Comparison of ENCODE assay signal across 1 cellular context in the genomic region with DNA sequence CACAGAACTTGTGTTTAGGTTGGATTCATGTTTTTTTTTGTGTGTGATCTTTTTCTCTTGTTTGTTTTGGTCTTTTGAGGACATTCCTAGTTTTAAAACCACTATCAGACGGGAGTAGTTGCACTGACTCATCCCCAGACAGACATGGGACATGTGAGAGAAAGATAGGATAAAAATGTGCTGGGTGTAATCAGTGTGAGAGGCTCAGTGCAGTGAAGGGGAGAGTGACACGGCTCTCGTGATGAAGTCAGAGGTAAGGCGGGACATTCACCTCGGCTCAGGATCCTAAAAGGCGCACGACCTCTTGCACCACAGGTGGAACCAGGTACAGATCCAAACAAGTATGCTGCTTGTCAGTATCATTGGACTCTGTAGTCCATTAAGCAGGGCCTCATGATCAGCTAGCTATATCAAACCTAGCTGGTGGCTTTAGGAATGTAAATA.
TF ChIP-seq lines count a peak whose summit lies in the region.

No MANE protein-coding gene starts in this region.

TF ChIP-seq in HepG2, 621 proteins besides CTCF, POLR2A, EP300 and RAD21 (continued from another document):
- TF ChIP-seq, protein P1, sequence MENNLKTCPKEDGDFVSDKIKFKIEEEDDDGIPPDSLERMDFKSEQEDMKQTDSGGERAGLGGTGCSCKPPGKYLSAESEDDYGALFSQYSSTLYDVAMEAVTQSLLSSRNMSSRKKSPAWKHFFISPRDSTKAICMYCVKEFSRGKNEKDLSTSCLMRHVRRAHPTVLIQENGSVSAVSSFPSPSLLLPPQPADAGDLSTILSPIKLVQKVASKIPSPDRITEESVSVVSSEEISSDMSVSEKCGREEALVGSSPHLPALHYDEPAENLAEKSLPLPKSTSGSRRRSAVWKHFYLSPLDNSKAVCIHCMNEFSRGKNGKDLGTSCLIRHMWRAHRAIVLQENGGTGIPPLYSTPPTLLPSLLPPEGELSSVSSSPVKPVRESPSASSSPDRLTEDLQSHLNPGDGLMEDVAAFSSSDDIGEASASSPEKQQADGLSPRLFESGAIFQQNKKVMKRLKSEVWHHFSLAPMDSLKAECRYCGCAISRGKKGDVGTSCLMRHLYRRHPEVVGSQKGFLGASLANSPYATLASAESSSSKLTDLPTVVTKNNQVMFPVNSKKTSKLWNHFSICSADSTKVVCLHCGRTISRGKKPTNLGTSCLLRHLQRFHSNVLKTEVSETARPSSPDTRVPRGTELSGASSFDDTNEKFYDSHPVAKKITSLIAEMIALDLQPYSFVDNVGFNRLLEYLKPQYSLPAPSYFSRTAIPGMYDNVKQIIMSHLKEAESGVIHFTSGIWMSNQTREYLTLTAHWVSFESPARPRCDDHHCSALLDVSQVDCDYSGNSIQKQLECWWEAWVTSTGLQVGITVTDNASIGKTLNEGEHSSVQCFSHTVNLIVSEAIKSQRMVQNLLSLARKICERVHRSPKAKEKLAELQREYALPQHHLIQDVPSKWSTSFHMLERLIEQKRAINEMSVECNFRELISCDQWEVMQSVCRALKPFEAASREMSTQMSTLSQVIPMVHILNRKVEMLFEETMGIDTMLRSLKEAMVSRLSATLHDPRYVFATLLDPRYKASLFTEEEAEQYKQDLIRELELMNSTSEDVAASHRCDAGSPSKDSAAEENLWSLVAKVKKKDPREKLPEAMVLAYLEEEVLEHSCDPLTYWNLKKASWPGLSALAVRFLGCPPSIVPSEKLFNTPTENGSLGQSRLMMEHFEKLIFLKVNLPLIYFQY (CRISPR knock-in tag; IDR thresholded peaks at IDR 0.05; ENCODE audit: borderline replicate concordance), result no peak
- TF ChIP-seq ZNF468 (CRISPR knock-in tag; IDR thresholded peaks at IDR 0.05), result no peak
- TF ChIP-seq ZNF652 (CRISPR knock-in tag; IDR thresholded peaks at IDR 0.05; ENCODE audit: borderline replicate concordance, low read depth), result no peak
- no peak for TF ChIP-seq TEAD2 (CRISPR knock-in tag; IDR thresholded peaks at IDR 0.05)
- TF ChIP-seq AHR (CRISPR knock-in tag; IDR thresholded peaks at IDR 0.05), result no peak
- no peak for TF ChIP-seq DMAP1 (CRISPR knock-in tag; IDR thresholded peaks at IDR 0.05)
- TF ChIP-seq XRCC5 (optimal IDR thresholded peaks at IDR 0.05; ENCODE audit: low read length), result no peak
- TF ChIP-seq TOE1 (CRISPR knock-in tag; IDR thresholded peaks at IDR 0.05), result no peak
- TF ChIP-seq ZNF790 (CRISPR knock-in tag; IDR thresholded peaks at IDR 0.05; ENCODE audit: borderline replicate concordance), result no peak
- TF ChIP-seq, protein P2, sequence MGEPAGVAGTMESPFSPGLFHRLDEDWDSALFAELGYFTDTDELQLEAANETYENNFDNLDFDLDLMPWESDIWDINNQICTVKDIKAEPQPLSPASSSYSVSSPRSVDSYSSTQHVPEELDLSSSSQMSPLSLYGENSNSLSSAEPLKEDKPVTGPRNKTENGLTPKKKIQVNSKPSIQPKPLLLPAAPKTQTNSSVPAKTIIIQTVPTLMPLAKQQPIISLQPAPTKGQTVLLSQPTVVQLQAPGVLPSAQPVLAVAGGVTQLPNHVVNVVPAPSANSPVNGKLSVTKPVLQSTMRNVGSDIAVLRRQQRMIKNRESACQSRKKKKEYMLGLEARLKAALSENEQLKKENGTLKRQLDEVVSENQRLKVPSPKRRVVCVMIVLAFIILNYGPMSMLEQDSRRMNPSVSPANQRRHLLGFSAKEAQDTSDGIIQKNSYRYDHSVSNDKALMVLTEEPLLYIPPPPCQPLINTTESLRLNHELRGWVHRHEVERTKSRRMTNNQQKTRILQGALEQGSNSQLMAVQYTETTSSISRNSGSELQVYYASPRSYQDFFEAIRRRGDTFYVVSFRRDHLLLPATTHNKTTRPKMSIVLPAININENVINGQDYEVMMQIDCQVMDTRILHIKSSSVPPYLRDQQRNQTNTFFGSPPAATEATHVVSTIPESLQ (CRISPR knock-in tag; conservative IDR thresholded peaks at IDR 0.05), result no peak
